10 cellular contexts compared by ENCODE assay signal in genomic region chr11:35683728-35684339, GRCh38. TPM values are rescaled to one million over a fixed set of nuclear protein-coding genes. Genes with fewer than 3 reads are reported as not detected.
DNase-seq lines count a peak whose midpoint lies in the region; ATAC-seq and TF ChIP-seq lines count a peak whose summit lies in the region.
"Had no signal": no experiment of that assay in that cellular context is flagged by ENCODE, and none has a peak within 500 bp of the region (broad histone marks: within the 10 kb centered on the region; RNA-seq: fewer than 3 reads in every experiment).

No MANE protein-coding gene starts in this region.

- no peak overlapping the region for H3K27ac Mint-ChIP-seq in stimulated activated naive CD8-positive, alpha-beta T cell treated with anti-CD3 and anti-CD28 coated beads, Interleukin-15, amount 100 ng/mL, for 72 hours

- no peak overlapping the region for H3K27ac ChIP-seq in upper lobe of right lung
- H3K27ac ChIP-seq: heart left ventricle, skin epidermis had no signal

- no peaks in the 10 kb centered on the region for H3K9me3 Mint-ChIP-seq in stimulated activated naive CD8-positive, alpha-beta T cell treated with anti-CD3 and anti-CD28 coated beads, Interleukin-15, amount 100 ng/mL, for 72 hours
- H3K9me3 Mint-ChIP-seq in activated T-cell treated with anti-CD3 and anti-CD28 coated beads, Interleukin-2, amount 50 U/mL, for 4 hours = no peaks in the 10 kb centered on the region

- no peaks in the 10 kb centered on the region for H3K27me3 Mint-ChIP-seq in stimulated activated naive CD8-positive, alpha-beta T cell treated with anti-CD3 and anti-CD28 coated beads, Interleukin-15, amount 100 ng/mL, for 72 hours
- no peaks in the 10 kb centered on the region for H3K27me3 Mint-ChIP-seq in activated T-cell treated with anti-CD3 and anti-CD28 coated beads, Interleukin-2, amount 50 U/mL, for 4 hours (ENCODE audit: low read depth)

- intact Hi-C loops in upper lobe of right lung (cut with DNase I) = no loop called here

- H3K4me3 Mint-ChIP-seq in stimulated activated naive CD8-positive, alpha-beta T cell treated with anti-CD3 and anti-CD28 coated beads, Interleukin-15, amount 100 ng/mL, for 72 hours = no peak overlapping the region
- no peak overlapping the region for H3K4me3 Mint-ChIP-seq in activated T-cell treated with anti-CD3 and anti-CD28 coated beads, Interleukin-2, amount 50 U/mL, for 4 hours

- H3K4me3 ChIP-seq in upper lobe of right lung = no peak overlapping the region
- H3K4me3 ChIP-seq: heart left ventricle, skin epidermis had no signal

- peaks cover 31% of the 10 kb centered on the region for H3K4me1 Mint-ChIP-seq in stimulated activated naive CD8-positive, alpha-beta T cell treated with anti-CD3 and anti-CD28 coated beads, Interleukin-15, amount 100 ng/mL, for 72 hours
- H3K4me1 Mint-ChIP-seq in activated T-cell treated with anti-CD3 and anti-CD28 coated beads, Interleukin-2, amount 50 U/mL, for 4 hours (ENCODE audit: low read depth) = peaks cover 35% of the 10 kb centered on the region

- DNase-seq in stimulated activated naive CD8-positive, alpha-beta T cell treated with anti-CD3 and anti-CD28 coated beads, Interleukin-15, Interleukin-2, amounts not matched to agents 100 U/mL and 50 U/mL, for 24 hours = no peak
- DNase-seq in stimulated activated naive CD8-positive, alpha-beta T cell treated with anti-CD3 and anti-CD28 coated beads, Interleukin-15, amount 100 ng/mL, for 72 hours = no peak
- DNase-seq in RPMI7951 (ENCODE audit: low read depth) (peak; percentile 8), upper lobe of right lung (no peak), LoVo (ENCODE audit: low spot score) (no peak), epidermal melanocyte (ENCODE audit: insufficient read length, low spot score) (no peak)
- DNase-seq in activated T-cell treated with anti-CD3 and anti-CD28 coated beads, Interleukin-2, amount 50 U/mL, for 4 hours = no peak
- DNase-seq: heart left ventricle had no signal

- H3K9me3 ChIP-seq in upper lobe of right lung = no peaks in the 10 kb centered on the region
- H3K9me3 ChIP-seq: heart left ventricle had no signal

- TF ChIP-seq CTCF in upper lobe of right lung (IDR thresholded peaks at IDR 0.05) = no peak

- H3K36me3 Mint-ChIP-seq in activated T-cell treated with anti-CD3 and anti-CD28 coated beads, Interleukin-2, amount 50 U/mL, for 4 hours (ENCODE audit: insufficient read depth) = peaks cover 33% of the 10 kb centered on the region

- peak; percentile 52 for ATAC-seq in stimulated activated naive CD8-positive, alpha-beta T cell treated with anti-CD3 and anti-CD28 coated beads, Interleukin-15, Interleukin-2, amounts not matched to agents 100 U/mL and 50 U/mL, for 24 hours
- ATAC-seq in stimulated activated naive CD8-positive, alpha-beta T cell treated with anti-CD3 and anti-CD28 coated beads, Interleukin-15, amount 100 ng/mL, for 72 hours = no peak
- ATAC-seq in HG02973 (IDR thresholded peaks at IDR 0.05; ENCODE audit: unreplicated experiment) (peak; percentile 76), upper lobe of right lung (peak; percentile 88)
- no peak for ATAC-seq in activated T-cell treated with anti-CD3 and anti-CD28 coated beads, Interleukin-2, amount 50 U/mL, for 4 hours

- peaks cover 29% of the 10 kb centered on the region for H3K36me3 ChIP-seq in upper lobe of right lung

- no peaks in the 10 kb centered on the region for H3K27me3 ChIP-seq in upper lobe of right lung
- H3K27me3 ChIP-seq: heart left ventricle had no signal

- H3K4me1 ChIP-seq in upper lobe of right lung = peaks cover 18% of the 10 kb centered on the region

RNA-seq across cellular contexts. Expression of gene TRIM44, which starts 21.3 kb away (rescaled TPM):
- 18.2 and 27.6 TPM in 2 replicates for total RNA-seq in RPMI7951 (2014; rRNA removed; shearing (Covaris generic))
- 67.2 TPM for total RNA-seq in upper lobe of right lung
- 10 to 100 TPM; 38.6 to 48.5 (median 45.3) TPM for total RNA-seq in activated T-cell treated with anti-CD3 and anti-CD28 coated beads, Interleukin-2, amount 50 U/mL, for 4 hours

Comparison
In these comparisons a context has a peak if more than half of its experiments do, and no peak if none do; other contexts are left out.
1. ATAC-seq: peak in stimulated activated naive CD8-positive, alpha-beta T cell treated with anti-CD3 and anti-CD28 coated beads, Interleukin-15, Interleukin-2, amounts not matched to agents 100 U/mL and 50 U/mL, for 24 hours (single experiment), HG02973 (single experiment) and upper lobe of right lung (single experiment); none in stimulated activated naive CD8-positive, alpha-beta T cell treated with anti-CD3 and anti-CD28 coated beads, Interleukin-15, amount 100 ng/mL, for 72 hours (single experiment) and activated T-cell treated with anti-CD3 and anti-CD28 coated beads, Interleukin-2, amount 50 U/mL, for 4 hours (0 of 2).